8 cellular contexts compared by ENCODE assay signal in genomic region chr17:64836623-64837017, GRCh38.
DNase-seq lines count a peak whose midpoint lies in the region; ATAC-seq and TF ChIP-seq lines count a peak whose summit lies in the region.
"Not testable (repeated sequence)": the region's sequence is repeated elsewhere in the genome, so short reads cannot be mapped to it uniquely, and the experiment has no call there.

No MANE protein-coding gene starts in this region.

- TF ChIP-seq CTCF in kidney epithelial cell (IDR thresholded peaks at IDR 0.05; ENCODE audit: insufficient read depth, low read length, poor library complexity, severe bottlenecking); gastrocnemius medialis (IDR thresholded peaks at IDR 0.05 in 4 of 5, conservative IDR thresholded peaks at IDR 0.05 in 1 of 5): not testable (repeated sequence)

- not testable (repeated sequence) for H3K27me3 ChIP-seq in effector memory CD4-positive, alpha-beta T cell (replicated peaks; ENCODE audit: control insufficient read depth, insufficient read depth, low read length, poor library complexity, severe bottlenecking); kidney epithelial cell (ENCODE audit: control insufficient read depth, insufficient read depth, low read length); gastrocnemius medialis

- not testable (repeated sequence) for H3K36me3 ChIP-seq in effector memory CD4-positive, alpha-beta T cell (ENCODE audit: control insufficient read depth, insufficient read depth, low read length); kidney epithelial cell (ENCODE audit: control insufficient read depth, insufficient read depth, low read length); gastrocnemius medialis

- in situ Hi-C loops in gastrocnemius medialis (cut with MboI; ENCODE audit: low sequenced_read_pairs in 4 of 4): not testable (repeated sequence)

- H3K4me3 ChIP-seq in effector memory CD4-positive, alpha-beta T cell (ENCODE audit: insufficient read depth, low read depth, low read length, poor library complexity, severe bottlenecking): peak overlapping the region; percentile 62
- peak overlapping the region; percentile 52 for H3K4me3 ChIP-seq in kidney epithelial cell (ENCODE audit: low read depth, low read length)
- peak overlapping the region; percentile 63 to 91 (median 80) for H3K4me3 ChIP-seq in gastrocnemius medialis

- DNase-seq in Ammon's horn (ENCODE audit: low spot score): peak; percentile 5
- DNase-seq in NCI-H748 (lab: John Stamatoyannopoulos, UW; ENCODE audit: unreplicated experiment): peak; percentile 32
- peak; percentile 5 for DNase-seq in activated T-cell treated with anti-CD3 and anti-CD28 coated beads for 4 hours
- DNase-seq in effector memory CD4-positive, alpha-beta T cell: peak; percentile 6 to 38 (median 29)
- not testable (repeated sequence) for DNase-seq in kidney epithelial cell (ENCODE audit: low read depth)
- DNase-seq in gastrocnemius medialis: peak in 1 of 2 donors; percentile 28

- not testable (repeated sequence) for H3K9me3 ChIP-seq in effector memory CD4-positive, alpha-beta T cell (ENCODE audit: control insufficient read depth, low read length); gastrocnemius medialis

- intact Hi-C loops in gastrocnemius medialis (cut with DNase I; ENCODE audit: low total_unique reads): not testable (repeated sequence)

- TF ChIP-seq POLR2A in gastrocnemius medialis (IDR thresholded peaks at IDR 0.05): not testable (repeated sequence)

- peak overlapping the region; percentile 61 for H3K27ac ChIP-seq in effector memory CD4-positive, alpha-beta T cell (ENCODE audit: insufficient read depth, low read length, poor library complexity, severe bottlenecking)
- H3K27ac ChIP-seq in gastrocnemius medialis: peak overlapping the region; percentile 83 to 91 (median 88)

- ATAC-seq in GM19328 (IDR thresholded peaks at IDR 0.05; ENCODE audit: unreplicated experiment) (peak; percentile 30), HG02970 (IDR thresholded peaks at IDR 0.05; ENCODE audit: low FRiP score, unreplicated experiment) (peak; percentile 37), gastrocnemius medialis (peak; percentile 28 to 47)

- not testable (repeated sequence) for H3K4me1 ChIP-seq in effector memory CD4-positive, alpha-beta T cell (ENCODE audit: control insufficient read depth, insufficient read depth, low read length, poor library complexity, severe bottlenecking); gastrocnemius medialis
